In genomic region chr14:61813101-61813596, GRCh38 we compare ENCODE assay signal across 8 cellular contexts. TPM values are rescaled to one million over a fixed set of nuclear protein-coding genes. Genes with fewer than 3 reads are reported as not detected.
DNase-seq lines count a peak whose midpoint lies in the region; ATAC-seq lines count a peak whose summit lies in the region.

No MANE protein-coding gene starts in this region.

- H3K4me3 ChIP-seq in right cardiac atrium (ENCODE audit: low read length) (peak overlapping the region; percentile 61), skeletal muscle satellite cell (ENCODE audit: low read length) (peak overlapping the region; percentile 70)

- H3K36me3 Mint-ChIP-seq in T-helper 17 cell (ENCODE audit: low read depth), result peaks cover 6% of the 10 kb centered on the region

- peak; percentile 27 for DNase-seq in NCI-H1105 treated with DMSO at 0.1 percent for 48 hours (lab: John Stamatoyannopoulos, UW)
- DNase-seq in NCI-H1105 (lab: John Stamatoyannopoulos, UW), result no peak
- DNase-seq in T-helper 17 cell, result no peak
- DNase-seq in right cardiac atrium, result peak in 1 of 3 donors; percentile 31
- DNase-seq in GM19240 (ENCODE audit: insufficient read length, low spot score), result no peak
- no peak for DNase-seq in NCI-H524 (lab: John Stamatoyannopoulos, UW)

- H3K36me3 ChIP-seq in skeletal muscle satellite cell (ENCODE audit: insufficient read depth, low read length), result no peaks in the 10 kb centered on the region

- H3K9ac ChIP-seq in skeletal muscle satellite cell (ENCODE audit: low read depth, low read length), result peak overlapping the region; percentile 30

- no peak for ATAC-seq in T-helper 17 cell
- ATAC-seq in right cardiac atrium, result peak in 1 of 2 donors; percentile 38
- ATAC-seq in HG02759 (IDR thresholded peaks at IDR 0.05; ENCODE audit: unreplicated experiment), result no peak

- no peaks in the 10 kb centered on the region for H3K4me1 ChIP-seq in right cardiac atrium (ENCODE audit: control insufficient read depth, insufficient read depth, low read length)
- H3K4me1 ChIP-seq in skeletal muscle satellite cell (ENCODE audit: control insufficient read depth, insufficient read depth, low read length), result peaks cover 6% of the 10 kb centered on the region

- H3K4me1 Mint-ChIP-seq in T-helper 17 cell, result peaks cover 5% of the 10 kb centered on the region

- no peak overlapping the region for H3K27ac ChIP-seq in right cardiac atrium (ENCODE audit: low read length)

- H3K27me3 Mint-ChIP-seq in T-helper 17 cell, result peaks cover 72% of the 10 kb centered on the region

- peak overlapping the region; percentile 67 for H3K4me3 Mint-ChIP-seq in T-helper 17 cell

- no peak overlapping the region for H3K27ac Mint-ChIP-seq in T-helper 17 cell

- intact Hi-C loops in right cardiac atrium (cut with DNase I), result no loop called here

- no peaks in the 10 kb centered on the region for H3K27me3 ChIP-seq in right cardiac atrium (ENCODE audit: control insufficient read depth, insufficient read depth)
- H3K27me3 ChIP-seq in skeletal muscle satellite cell (ENCODE audit: control insufficient read depth, insufficient read depth, low read length), result peaks cover 54% of the 10 kb centered on the region

- no peaks in the 10 kb centered on the region for H3K9me3 ChIP-seq in T-helper 17 cell (ENCODE audit: control insufficient read depth, low read length, poor library complexity, severe bottlenecking)
- H3K9me3 ChIP-seq in right cardiac atrium (ENCODE audit: control insufficient read depth, low read length), result no peaks in the 10 kb centered on the region
- H3K9me3 ChIP-seq in skeletal muscle satellite cell (replicated peaks; ENCODE audit: low read length), result no peaks in the 10 kb centered on the region

- WGBS in right cardiac atrium, result 19% methylated on average over 25 of the region's 25 CpGs

- H3K4me2 ChIP-seq in skeletal muscle satellite cell (ENCODE audit: low read length), result peak overlapping the region; percentile 86

RNA-seq across cellular contexts. Expression of gene SYT16, which starts 0.6 kb away (rescaled TPM):
- not detected for total RNA-seq in T-helper 17 cell
- under 1 TPM; 0.25 to 0.91 (median 0.42) TPM for total RNA-seq in right cardiac atrium
- polyA plus RNA-seq in right cardiac atrium, result 0.09 TPM
- under 0.01 and 0.25 TPM in 2 replicates for total RNA-seq in skeletal muscle satellite cell (2012; rRNA removed)

RNA-seq across cellular contexts. Expression of gene SNAPC1, which starts 50.9 kb away (rescaled TPM):
- 1 to 10 TPM; 3.3 to 4.3 TPM for total RNA-seq in T-helper 17 cell
- total RNA-seq in right cardiac atrium, result 10 to 100 TPM in 1 of 4 donors, 1 to 10 TPM in 3; 6.1 to 12.9 (median 8.8) TPM
- polyA plus RNA-seq in right cardiac atrium, result 10.5 TPM
- total RNA-seq in skeletal muscle satellite cell (2012; rRNA removed), result 20.8 and 21.5 TPM in 2 replicates
